Comparison of ENCODE assay signal across 8 cellular contexts in the genomic region with DNA sequence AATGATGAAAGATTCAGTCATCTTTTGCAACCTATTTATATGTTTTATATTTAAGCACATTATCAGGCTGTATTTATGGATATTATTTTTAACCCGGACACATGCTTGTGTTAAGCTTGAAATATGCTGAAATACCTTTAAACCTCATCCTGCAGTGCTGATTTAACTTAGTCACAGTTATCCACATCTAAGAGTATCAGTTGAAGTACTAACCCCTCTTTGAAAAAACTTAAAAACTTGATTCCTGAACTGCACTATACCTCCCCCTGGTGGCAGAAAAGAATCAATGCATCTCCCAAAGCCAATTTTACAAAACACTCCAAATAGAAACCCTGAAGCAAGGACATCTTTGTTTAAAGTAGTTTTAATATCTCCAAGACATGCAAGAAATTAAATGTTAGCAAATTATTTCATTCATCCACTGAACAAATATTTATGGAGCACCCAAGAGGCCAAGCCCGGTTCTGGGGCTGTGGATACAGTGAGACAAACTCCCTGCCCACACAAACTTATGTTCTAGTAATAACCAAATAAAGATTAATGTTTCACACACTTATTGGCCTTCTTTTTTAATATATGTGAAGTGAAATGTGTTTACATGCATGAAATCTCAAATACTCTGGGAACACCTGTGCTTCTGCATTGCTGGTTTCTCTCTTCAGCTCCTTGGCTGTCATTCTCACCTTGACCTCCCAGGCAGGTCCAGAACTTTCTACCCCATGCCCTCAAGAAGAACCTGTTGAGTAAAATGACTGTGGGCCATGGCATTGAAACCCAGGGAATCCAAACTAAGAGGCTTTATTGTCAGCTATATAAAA. TPM values are rescaled to one million over a fixed set of nuclear protein-coding genes. Genes with fewer than 3 reads are reported as not detected.
A peak's percentile ranks its signal among the peaks of the same experiment; 100 is the strongest.
DNase-seq lines count a peak whose midpoint lies in the region; ATAC-seq, FAIRE-seq and TF ChIP-seq lines count a peak whose summit lies in the region.

No MANE protein-coding gene starts in this region.

- no peak overlapping the region for H2AFZ ChIP-seq in osteoblast (ENCODE audit: low read length)

- H3K27ac ChIP-seq in osteoblast (ENCODE audit: low read depth, low read length): peak overlapping the region; percentile 96

- no peaks in the 10 kb centered on the region for H4K20me1 ChIP-seq in osteoblast (ENCODE audit: insufficient read depth, low read length)

- H3K4me3 ChIP-seq in LNCaP clone FGC (ENCODE audit: low read depth, low read length) (no peak overlapping the region), osteoblast (ENCODE audit: insufficient read depth, low read length) (peak overlapping the region; percentile 28)

- FAIRE-seq in TTC549 (lab: Jason Lieb, UNC): peak; percentile 85

- H3K4me1 ChIP-seq in osteoblast (ENCODE audit: insufficient read depth, low read length): peaks cover 46% of the 10 kb centered on the region

- ATAC-seq in HG02970 (IDR thresholded peaks at IDR 0.05; ENCODE audit: low FRiP score, unreplicated experiment): no peak

- peak; percentile 12 for DNase-seq in NCI-H510A treated with DMSO at 0.1 percent for 48 hours (lab: John Stamatoyannopoulos, UW)
- DNase-seq in NCI-H510A (lab: John Stamatoyannopoulos, UW): no peak
- peak; percentile 40 for DNase-seq in LNCaP clone FGC (ENCODE audit: low read depth)
- DNase-seq in fibroblast of peridontal ligament (ENCODE audit: extremely low read depth): peak; percentile 90
- peak; percentile 35 for DNase-seq in osteoblast (ENCODE audit: insufficient read length, low spot score, missing footprints)
- no peak for DNase-seq in HuH-7.5 (ENCODE audit: low spot score)

- TF ChIP-seq CTCF in LNCaP clone FGC (IDR thresholded peaks at IDR 0.05; ENCODE audit: control insufficient read depth, extremely low read depth, insufficient read depth) (peak; percentile 74), osteoblast (IDR thresholded peaks at IDR 0.05; ENCODE audit: extremely low read depth, low read depth, low read length) (peak; percentile 92)

- H3K79me2 ChIP-seq in osteoblast (ENCODE audit: insufficient read depth, low read length): peaks cover 28% of the 10 kb centered on the region

- H3K36me3 ChIP-seq in osteoblast (ENCODE audit: insufficient read depth, low read length): no peaks in the 10 kb centered on the region

- H3K27me3 ChIP-seq in osteoblast (ENCODE audit: insufficient read depth, low read length): no peaks in the 10 kb centered on the region

- peak overlapping the region; percentile 79 for H3K4me2 ChIP-seq in osteoblast (ENCODE audit: insufficient read depth, low read length)

- no peaks in the 10 kb centered on the region for H3K9me3 ChIP-seq in osteoblast (ENCODE audit: low read depth, low read length)

RNA-seq across cellular contexts. Expression of gene SVIL, which starts 44.0 kb away (rescaled TPM):
- total RNA-seq in osteoblast: 36.9 and 122 TPM in 2 replicates

Comparison
In these comparisons a context has a peak if more than half of its experiments do, and no peak if none do; other contexts are left out.
1. DNase-seq: peak in NCI-H510A treated with DMSO at 0.1 percent for 48 hours (single experiment), LNCaP clone FGC (single experiment), fibroblast of peridontal ligament (single experiment) and osteoblast (single experiment); none in NCI-H510A (single experiment) and HuH-7.5 (single experiment).